Comparison of ENCODE assay signal across 2 cellular contexts in genomic region chr19:14097532-14098151, GRCh38.
TF ChIP-seq lines count a peak whose summit lies in the region.

No MANE protein-coding gene starts in this region.

TF ChIP-seq in Ishikawa, 13 proteins besides CTCF, POLR2A, EP300 and RAD21 (continued from another document):
- TF ChIP-seq REST (IDR thresholded peaks at IDR 0.05; ENCODE audit: low read depth) = no peak

TF ChIP-seq in liver, 16 proteins besides CTCF, POLR2A, EP300 and RAD21 (continued from another document):
- TF ChIP-seq ZBTB33 (IDR thresholded peaks at IDR 0.05) (no peak), MAX (IDR thresholded peaks at IDR 0.05) (no peak), FOXA2 (IDR thresholded peaks at IDR 0.05) (no peak), YY1 (IDR thresholded peaks at IDR 0.05) (no peak), GABPA (IDR thresholded peaks at IDR 0.05 in 1 of 2, conservative IDR thresholded peaks at IDR 0.05 in 1 of 2) (no peak), RXRA (IDR thresholded peaks at IDR 0.05) (no peak), TAF1 (conservative IDR thresholded peaks at IDR 0.05) (no peak), JUND (IDR thresholded peaks at IDR 0.05) (no peak), HNF4A (conservative IDR thresholded peaks at IDR 0.05) (no peak), FOXA1 (IDR thresholded peaks at IDR 0.05) (no peak), NR2F2 (IDR thresholded peaks at IDR 0.05) (no peak), HNF4G (IDR thresholded peaks at IDR 0.05) (no peak), SP1 (IDR thresholded peaks at IDR 0.05) (no peak)
